Comparison of ENCODE assay signal across 1 cellular context in the genomic region with DNA sequence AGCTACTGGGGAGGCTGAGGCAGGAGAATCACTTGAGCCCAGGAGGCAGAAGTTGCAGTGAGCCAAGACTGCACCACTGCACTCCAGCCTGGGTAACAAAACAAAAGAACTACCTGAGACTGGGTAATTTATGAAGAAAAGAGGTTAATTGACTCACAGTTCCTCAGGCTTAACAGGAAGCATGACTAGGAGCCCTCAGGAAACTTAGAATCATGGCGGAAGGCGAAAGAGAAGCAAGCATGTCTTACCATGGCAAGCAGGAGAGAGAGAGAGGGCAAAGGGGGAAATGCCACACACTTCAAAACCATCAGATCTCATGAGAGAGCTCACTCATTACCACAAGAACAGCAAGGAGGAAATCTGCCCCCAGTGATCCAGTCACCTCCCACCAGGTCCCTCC.
TF ChIP-seq lines count a peak whose summit lies in the region.

No MANE protein-coding gene starts in this region.

TF ChIP-seq in endothelial cell of umbilical vein, 7 proteins besides CTCF, POLR2A, EP300 and RAD21:
- TF ChIP-seq JUN (IDR thresholded peaks at IDR 0.05; ENCODE audit: borderline replicate concordance, insufficient read depth, insufficient read length, low read depth) (peak; percentile 34), POLR2AphosphoS5 (IDR thresholded peaks at IDR 0.05; ENCODE audit: insufficient read depth, low read depth, low read length) (peak; percentile 80), MYC (IDR thresholded peaks at IDR 0.05; ENCODE audit: low read depth, low read length) (peak; percentile 22), GATA2 (IDR thresholded peaks at IDR 0.05; ENCODE audit: insufficient read depth, insufficient read length, low read depth, low read length) (peak; percentile 60), FOS (IDR thresholded peaks at IDR 0.05; ENCODE audit: borderline replicate concordance, insufficient read depth, low read length) (peak; percentile 77)
